ENCODE assay signal across 8 cellular contexts in the genomic region with DNA sequence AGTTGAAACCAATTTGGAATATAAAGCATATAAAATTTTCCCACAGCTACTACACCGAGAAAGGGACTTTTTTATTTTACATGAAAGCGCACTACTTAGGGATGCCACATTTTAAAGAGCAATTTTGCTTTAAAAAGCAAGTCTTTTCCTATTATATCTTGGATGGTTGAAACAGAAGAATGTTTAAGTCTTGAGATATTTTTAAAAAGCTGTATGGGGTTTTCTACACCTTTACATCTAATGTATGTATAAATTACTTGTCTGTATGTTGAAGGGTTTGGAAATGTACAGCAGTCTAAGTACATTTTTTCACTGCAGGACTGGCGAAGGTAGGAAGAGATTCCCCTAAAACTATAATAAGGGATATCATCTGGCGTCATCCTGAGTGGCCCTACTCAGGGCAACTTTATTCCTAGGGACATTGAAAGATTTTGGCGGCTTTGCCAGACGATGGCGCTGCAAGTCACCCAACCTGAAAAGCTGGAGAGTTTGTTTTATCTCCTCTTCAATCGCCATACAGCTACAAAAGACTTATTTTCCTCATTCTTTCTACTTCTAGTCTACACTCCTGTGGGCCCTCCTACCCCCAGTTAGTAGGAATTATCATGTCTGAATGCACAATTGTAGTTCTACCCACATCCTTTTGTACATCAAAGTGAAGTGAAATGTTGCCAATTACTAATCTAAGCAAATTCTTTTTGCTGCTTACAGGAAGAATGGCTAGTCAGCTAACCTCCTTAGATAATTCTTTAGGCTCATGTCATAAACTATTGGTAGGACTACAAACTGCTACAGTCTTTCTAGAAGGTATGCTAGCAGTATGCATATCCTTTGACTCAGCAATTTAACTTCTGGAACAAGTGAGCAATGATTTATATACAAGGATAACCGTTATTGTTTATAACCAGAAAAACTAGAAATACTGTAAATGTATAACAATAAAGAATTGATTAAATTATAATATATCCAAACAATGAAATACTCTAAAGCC. TPM values are rescaled to one million over a fixed set of nuclear protein-coding genes. Genes with fewer than 3 reads are reported as not detected.
DNase-seq lines count a peak whose midpoint lies in the region; ATAC-seq, FAIRE-seq and TF ChIP-seq lines count a peak whose summit lies in the region.

No MANE protein-coding gene starts in this region.

- peak overlapping the region; percentile 99 for H3K27ac Mint-ChIP-seq in activated B cell treated with CpG ODN at 0.5 μM for 24 hours

- H3K36me3 Mint-ChIP-seq in activated B cell treated with CpG ODN at 0.5 μM for 24 hours (ENCODE audit: low read depth), result peaks cover 7% of the 10 kb centered on the region

- H3K4me1 Mint-ChIP-seq in activated B cell treated with CpG ODN at 0.5 μM for 24 hours, result peaks cover 27% of the 10 kb centered on the region

- H3K27me3 Mint-ChIP-seq in activated B cell treated with CpG ODN at 0.5 μM for 24 hours, result no peaks in the 10 kb centered on the region

- H3K9me3 ChIP-seq in AG04450 (ENCODE audit: control insufficient read depth, insufficient read depth, low read length) (no peaks in the 10 kb centered on the region), kidney (ENCODE audit: control insufficient read depth in 1 of 2, low read length in 2 of 2) (no peaks in the 10 kb centered on the region)

- H3K27me3 ChIP-seq in AG04450 (ENCODE audit: control insufficient read depth, insufficient read depth, low read length), result no peaks in the 10 kb centered on the region

- intact Hi-C loops in activated B cell treated with CpG ODN at 0.5 μM for 24 hours (cut with micrococcal nuclease), result loop anchor here (1.0 to 5.0 kb wide), 13 partner anchors 7 to 1296 kb away; a partner anchor contains a TSS
- intact Hi-C loops in kidney (cut with DNase I), result no loop called here

- H3K4me3 ChIP-seq in AG04450 (ENCODE audit: low read depth, low read length) (peak overlapping the region; percentile 95), kidney (ENCODE audit: low read length in 2 of 2) (peak overlapping the region; percentile 84 to 93)

- DNase-seq in AG04450 (ENCODE audit: low read depth, low spot score) (no peak), NCI-H2227 (lab: John Stamatoyannopoulos, UW; ENCODE audit: unreplicated experiment) (peak; percentile 78), activated B cell treated with CpG ODN at 0.5 μM for 24 hours (peak; percentile 52), cerebellar cortex (ENCODE audit: low spot score) (peak; percentile 92), kidney (peak; percentile 80)
- DNase-seq in stimulated activated CD4-positive, alpha-beta T cell treated with anti-CD3 and anti-CD28 coated beads, Interleukin-15, amount 100 ng/mL, for 1 hour (ENCODE audit: low read depth in 1 of 2, low spot score in 1 of 2), result peak; percentile 32 to 50

- no peaks in the 10 kb centered on the region for H3K9me3 Mint-ChIP-seq in activated B cell treated with CpG ODN at 0.5 μM for 24 hours

- peak overlapping the region; percentile 59 to 85 for H3K9ac ChIP-seq in kidney (ENCODE audit: low read length in 2 of 2)

- ATAC-seq in GM18867 (IDR thresholded peaks at IDR 0.05; ENCODE audit: unreplicated experiment) (peak; percentile 39), HG03139 (IDR thresholded peaks at IDR 0.05; ENCODE audit: unreplicated experiment) (peak; percentile 39), activated B cell treated with CpG ODN at 0.5 μM for 24 hours (ENCODE audit: low read depth) (peak; percentile 22)

- peak overlapping the region; percentile 99 for H3K4me3 Mint-ChIP-seq in activated B cell treated with CpG ODN at 0.5 μM for 24 hours

- FAIRE-seq in kidney (lab: Jason Lieb, UNC), result no peak

- H3K36me3 ChIP-seq in kidney (ENCODE audit: control insufficient read depth in 1 of 2, insufficient read depth in 2 of 2, low read length in 2 of 2), result no peaks in the 10 kb centered on the region

- H3K27ac ChIP-seq in AG04450 (ENCODE audit: low read depth, low read length) (no peak overlapping the region), kidney (ENCODE audit: low read depth in 2 of 2, low read length in 2 of 2) (peak overlapping the region; percentile 92 to 98)

- H3K4me1 ChIP-seq in kidney (ENCODE audit: control insufficient read depth in 1 of 2, insufficient read depth in 1 of 2, low read depth in 1 of 2, low read length in 2 of 2), result peaks cover 0 to 4% of the 10 kb centered on the region in 2 donors

- POLR2A ChIA-PET in AG04450 (lab: Yijun Ruan, JAX) (interaction anchor here (0.6 kb wide), 1 partner anchor 189 kb away, joined by 5 read pairs; no protein-coding TSS in a partner anchor), activated B cell treated with CpG ODN at 0.5 μM for 24 hours (lab: Charles Lee) (interaction anchor here (0.7 to 4.2 kb wide), 9 partner anchors 8 to 1133 kb away, joined by 3 to 34 read pairs (median 7); a partner anchor contains a TSS)

- CTCF ChIA-PET in AG04450 (lab: Charles Lee) (interaction anchor here (0.5 to 3.1 kb wide), 49 partner anchors 8 to 939 kb away, joined by 3 to 34 read pairs (median 4); a partner anchor contains a TSS), activated B cell treated with CpG ODN at 0.5 μM for 24 hours (lab: Charles Lee) (interaction anchor here (0.6 to 2.4 kb wide), 22 partner anchors 8 to 689 kb away, joined by 3 to 20 read pairs (median 3); a partner anchor contains a TSS)

- TF ChIP-seq CTCF in AG04450 (IDR thresholded peaks at IDR 0.05; ENCODE audit: low read depth, low read length) (peak; percentile 79), activated B cell treated with CpG ODN at 0.5 μM for 24 hours (IDR thresholded peaks at IDR 0.05) (no peak), kidney (IDR thresholded peaks at IDR 0.05; ENCODE audit: borderline replicate concordance, extremely low read depth, insufficient read depth) (peak; percentile 69)

RNA-seq across cellular contexts. Expression of a gene that starts 0.8 kb away (rescaled TPM):
- 5.5 and 7.7 TPM in 2 replicates for polyA plus RNA-seq in AG04450 (2011; rRNA removed)
- polyA minus RNA-seq in AG04450 (2011; rRNA and poly(A)+ RNA removed), result 7.4 and 7.9 TPM in 2 replicates
- total RNA-seq in activated B cell treated with CpG ODN at 0.5 μM for 24 hours, result 11.3 and 14.3 TPM in 2 replicates
- total RNA-seq in kidney, result 15.3 TPM
- polyA plus RNA-seq in kidney (ENCODE audit: insufficient read depth, low read depth, low replicate concordance), result 5.6 TPM

RNA-seq across cellular contexts. Expression of a gene that starts 7.2 kb away (rescaled TPM):
- polyA plus RNA-seq in AG04450 (2011; rRNA removed) (23.7 and 36.5 TPM in 2 replicates), kidney (ENCODE audit: insufficient read depth, low read depth, low replicate concordance) (16.6 TPM)
- polyA minus RNA-seq in AG04450 (2011; rRNA and poly(A)+ RNA removed), result 34.8 and 50.1 TPM in 2 replicates
- total RNA-seq in activated B cell treated with CpG ODN at 0.5 μM for 24 hours (23.0 and 28.6 TPM in 2 replicates), kidney (70.2 TPM)
